Comparison of ENCODE assay signal across 20 cellular contexts in genomic region chr4:87228561-87228860, GRCh38. TPM values are rescaled to one million over a fixed set of nuclear protein-coding genes. Genes with fewer than 3 reads are reported as not detected.
A peak's percentile ranks its signal among the peaks of the same experiment; 100 is the strongest.
DNase-seq lines count a peak whose midpoint lies in the region; ATAC-seq, FAIRE-seq and TF ChIP-seq lines count a peak whose summit lies in the region.
"Had no signal": no experiment of that assay in that cellular context is flagged by ENCODE, and none has a peak within 500 bp of the region (broad histone marks: within the 10 kb centered on the region; RNA-seq: fewer than 3 reads in every experiment).

No MANE protein-coding gene starts in this region.

- no peaks in the 10 kb centered on the region for H3K9me3 ChIP-seq in small intestine (ENCODE audit: control insufficient read depth, low read depth)
- no peaks in the 10 kb centered on the region for H3K9me3 ChIP-seq in CD4-positive, alpha-beta T cell (ENCODE audit: control insufficient read depth, low read length)

- FAIRE-seq in small intestine (lab: Jason Lieb, UNC) (peak; percentile 93), GM12891 (lab: Jason Lieb, UNC) (no peak)
- FAIRE-seq: G401.6, GM19239, H54 had no signal

- ATAC-seq in left colon, result peak; percentile 94
- no peak for ATAC-seq in CD4-positive, alpha-beta T cell (ENCODE audit: poor library complexity)
- ATAC-seq in effector memory CD8-positive, alpha-beta T cell (replicated peaks), result no peak
- ATAC-seq: Panc1, SK-N-SH treated with all-trans-retinoic acid at 6 μM for 48 hours had no signal

- CTCF ChIA-PET in CD4-positive, alpha-beta T cell (lab: Charles Lee), result no interaction called here

- H3K36me3 Mint-ChIP-seq in CD4-positive, alpha-beta T cell (ENCODE audit: low read depth), result no peaks in the 10 kb centered on the region
- H3K36me3 Mint-ChIP-seq in effector memory CD8-positive, alpha-beta T cell (ENCODE audit: insufficient read depth), result no peaks in the 10 kb centered on the region
- H3K36me3 Mint-ChIP-seq: CD4-positive, CD25-positive, alpha-beta regulatory T cell had no signal

- no peaks in the 10 kb centered on the region for H3K9me3 Mint-ChIP-seq in CD4-positive, alpha-beta T cell
- H3K9me3 Mint-ChIP-seq in effector memory CD8-positive, alpha-beta T cell, result no peaks in the 10 kb centered on the region

- no peak for TF ChIP-seq CTCF in CD4-positive, alpha-beta T cell (IDR thresholded peaks at IDR 0.05)

- no peak overlapping the region for H3K4me3 Mint-ChIP-seq in CD4-positive, alpha-beta T cell
- no peak overlapping the region for H3K4me3 Mint-ChIP-seq in effector memory CD8-positive, alpha-beta T cell
- H3K4me3 Mint-ChIP-seq: CD4-positive, CD25-positive, alpha-beta regulatory T cell had no signal

- DNase-seq in HuH-7 (ENCODE audit: low spot score) (peak; percentile 32), NCI-H69 (lab: John Stamatoyannopoulos, UW) (peak; percentile 74), left colon (no peak), small intestine (peak; percentile 95), GM12891 (ENCODE audit: insufficient read length, low spot score) (no peak)
- no peak for DNase-seq in CD4-positive, alpha-beta T cell
- DNase-seq in effector memory CD8-positive, alpha-beta T cell, result no peak
- DNase-seq: Calu3; CD4-positive, CD25-positive, alpha-beta regulatory T cell; KG1; NCI-H1048; NCI-H1436; NCI-H187 treated with DMSO at 0.1 percent for 48 hours; NCI-H510A; NCI-H748 treated with DMSO at 0.1 percent for 48 hours had no signal

- TF ChIP-seq POLR2A in GM12891 (IDR thresholded peaks at IDR 0.05; ENCODE audit: low read depth, low read length), result no peak

- H3K27me3 ChIP-seq in small intestine (ENCODE audit: control insufficient read depth in 2 of 2, insufficient read depth in 2 of 2, low read length in 2 of 2), result no peaks in the 10 kb centered on the region
- H3K27me3 ChIP-seq in CD4-positive, alpha-beta T cell (ENCODE audit: control insufficient read depth, insufficient read depth, low read length), result no peaks in the 10 kb centered on the region

- no peaks in the 10 kb centered on the region for H3K4me1 Mint-ChIP-seq in CD4-positive, alpha-beta T cell (ENCODE audit: low read depth)
- no peaks in the 10 kb centered on the region for H3K4me1 Mint-ChIP-seq in effector memory CD8-positive, alpha-beta T cell (ENCODE audit: low read depth in 2 of 2)
- H3K4me1 Mint-ChIP-seq: CD4-positive, CD25-positive, alpha-beta regulatory T cell had no signal

- no peaks in the 10 kb centered on the region for H3K4me1 ChIP-seq in small intestine (ENCODE audit: control insufficient read depth in 2 of 2, insufficient read depth in 1 of 2, low read depth in 1 of 2, low read length in 1 of 2)

- no peaks in the 10 kb centered on the region for H3K36me3 ChIP-seq in small intestine (ENCODE audit: control insufficient read depth in 2 of 2, insufficient read depth in 2 of 2, low read length in 2 of 2)

- intact Hi-C loops in left colon (cut with DNase I, micrococcal nuclease), result no loop called here
- intact Hi-C loops in CD4-positive, alpha-beta T cell (cut with DNase I, micrococcal nuclease), result loop anchor here in 1 of 2 experiments (10.0 kb wide), 1 partner anchor 1886 kb away; the partner anchor contains the start of gene TIGD2

- no peaks in the 10 kb centered on the region for H3K27me3 Mint-ChIP-seq in CD4-positive, alpha-beta T cell
- H3K27me3 Mint-ChIP-seq in effector memory CD8-positive, alpha-beta T cell, result peaks cover 9 to 26% of the 10 kb centered on the region in 2 donors

- POLR2A ChIA-PET in CD4-positive, alpha-beta T cell (lab: Charles Lee), result no interaction called here

- H3K4me3 ChIP-seq in small intestine (ENCODE audit: low read depth in 1 of 2, low read length in 2 of 2), result no peak overlapping the region

- H3K27ac ChIP-seq in small intestine (ENCODE audit: low read depth in 1 of 2, low read length in 1 of 2), result peak overlapping the region in 1 of 2 donors; percentile 38
- H3K27ac ChIP-seq in CD4-positive, alpha-beta T cell (ENCODE audit: low read depth, low read length), result no peak overlapping the region

- H3K27ac Mint-ChIP-seq in CD4-positive, alpha-beta T cell, result no peak overlapping the region
- H3K27ac Mint-ChIP-seq in effector memory CD8-positive, alpha-beta T cell, result no peak overlapping the region
- H3K27ac Mint-ChIP-seq: CD4-positive, CD25-positive, alpha-beta regulatory T cell had no signal

TF ChIP-seq in GM12891, 5 proteins besides CTCF, POLR2A, EP300 and RAD21:
- TF ChIP-seq TAF1 (IDR thresholded peaks at IDR 0.05; ENCODE audit: low read depth, low read length) (no peak), SPI1 (IDR thresholded peaks at IDR 0.05; ENCODE audit: low read depth, low read length) (no peak), POLR2AphosphoS5 (IDR thresholded peaks at IDR 0.05; ENCODE audit: low read depth, low read length) (no peak), POU2F2 (IDR thresholded peaks at IDR 0.05; ENCODE audit: low read depth, low read length) (no peak), PAX5 (IDR thresholded peaks at IDR 0.05; ENCODE audit: insufficient read depth, low read length, severe bottlenecking) (no peak)
TF ChIP-seq in GM12891: peak in this region for 0.

RNA-seq across cellular contexts. Expression of gene KLHL8, which starts 8.1 kb away (rescaled TPM):
- 10 to 100 TPM; 19.1 to 22.5 TPM for total RNA-seq in left colon
- polyA plus RNA-seq in small intestine, result 1 to 10 TPM; 5.4 to 7.6 (median 6.5) TPM
- total RNA-seq in CD4-positive, alpha-beta T cell, result 1 to 10 TPM; 6.3 to 7.0 TPM
- 3.9 TPM for polyA plus RNA-seq in GM12891 (2012; ENCODE audit: low read depth, missing spikeins)

Comparison
In these comparisons a context has a peak if more than half of its experiments do, and no peak if none do; other contexts are left out.
1. DNase-seq: peak in HuH-7 (single experiment), NCI-H69 (single experiment) and small intestine (single experiment); none in left colon (0 of 2), CD4-positive, alpha-beta T cell (0 of 10), GM12891 (single experiment) and effector memory CD8-positive, alpha-beta T cell (0 of 3).